28 cellular contexts compared by ENCODE assay signal in genomic region chr9:72440383-72440782, GRCh38.
A peak's percentile ranks its signal among the peaks of the same experiment; 100 is the strongest.
DNase-seq lines count a peak whose midpoint lies in the region; ATAC-seq and TF ChIP-seq lines count a peak whose summit lies in the region.
"Had no signal": no experiment of that assay in that cellular context is flagged by ENCODE, and none has a peak within 500 bp of the region (broad histone marks: within the 10 kb centered on the region; RNA-seq: fewer than 3 reads in every experiment).

No MANE protein-coding gene starts in this region.

- H3K36me3 ChIP-seq in right atrium auricular region (no peaks in the 10 kb centered on the region), SJSA1 (no peaks in the 10 kb centered on the region)
- H3K36me3 ChIP-seq: adrenal gland, BLaER1 had no signal

- H3K9me3 ChIP-seq in right atrium auricular region (no peaks in the 10 kb centered on the region), SJSA1 (replicated peaks) (no peaks in the 10 kb centered on the region)
- H3K9me3 ChIP-seq: adrenal gland, BLaER1, testis had no signal

- DNase-seq in Right ventricle myocardium superior (no peak), right atrium auricular region (ENCODE audit: low spot score) (no peak), SJSA1 (ENCODE audit: low read depth in 1 of 2, low spot score in 2 of 2) (no peak), left lobe of liver (ENCODE audit: low spot score) (no peak), putamen (ENCODE audit: low spot score) (peak; percentile 23)
- DNase-seq: activated CD4-positive, alpha-beta T cell treated with anti-CD3 and anti-CD28 coated beads, Interleukin-2, amount 10 ng/mL, durations not matched to agents 7 days and 5 days; activated naive CD4-positive, alpha-beta T cell treated with Interleukin-2 at 50 U/mL for 16 hours; activated T-cell treated with anti-CD3 and anti-CD28 coated beads, Interleukin-2, amount 50 U/mL, for 48 hours; DMS79 treated with DMSO at 0.1 percent for 48 hours; effector CD8-positive, alpha-beta T cell; erythroblast; immature natural killer cell; Karpas-422; NCI-H1092 treated with DMSO at 0.1 percent for 48 hours; NCI-H2029; NCI-H2227 treated with DMSO at 0.1 percent for 48 hours; NCI-H774; OCI-M1; retina; SHP77; stimulated activated naive CD4-positive, alpha-beta T cell treated with Interleukin-2 at 50 U/mL for 16 hours had no signal

- intact Hi-C loops in Right ventricle myocardium superior (cut with DNase I): no loop called here

- H3K4me3 ChIP-seq in right atrium auricular region: no peak overlapping the region
- H3K4me3 ChIP-seq in SJSA1: no peak overlapping the region
- H3K4me3 ChIP-seq: adrenal gland, BLaER1, GM23338, testis had no signal

- no peak overlapping the region for H3K27ac ChIP-seq in right atrium auricular region
- H3K27ac ChIP-seq in SJSA1: peak overlapping the region; percentile 93; the same call in 1 of the 2 replicates
- H3K27ac ChIP-seq: adrenal gland, BLaER1, testis had no signal

- no peak for TF ChIP-seq CTCF in right atrium auricular region (IDR thresholded peaks at IDR 0.05)

- ATAC-seq in Right ventricle myocardium superior (ENCODE audit: poor library complexity) (peak; percentile 45), left lobe of liver (peak; percentile 40), GM18502 (IDR thresholded peaks at IDR 0.05; ENCODE audit: poor library complexity, unreplicated experiment) (no peak), HG03457 (IDR thresholded peaks at IDR 0.05; ENCODE audit: unreplicated experiment) (no peak), HG02852 (IDR thresholded peaks at IDR 0.05; ENCODE audit: unreplicated experiment) (no peak)
- ATAC-seq: GM23338 had no signal

- no peaks in the 10 kb centered on the region for H3K4me1 ChIP-seq in right atrium auricular region
- H3K4me1 ChIP-seq in SJSA1 (replicated peaks): peaks cover 40% of the 10 kb centered on the region
- H3K4me1 ChIP-seq: BLaER1, testis had no signal

- H3K27me3 ChIP-seq in right atrium auricular region: no peaks in the 10 kb centered on the region
- H3K27me3 ChIP-seq in SJSA1 (replicated peaks): no peaks in the 10 kb centered on the region
- H3K27me3 ChIP-seq: adrenal gland, BLaER1, testis had no signal

Comparison
In these comparisons a context has a peak if more than half of its experiments do, and no peak if none do; other contexts are left out.
1. ATAC-seq: peak in Right ventricle myocardium superior (single experiment) and left lobe of liver (single experiment); none in GM18502 (single experiment), HG03457 (single experiment) and HG02852 (single experiment).